ENCODE assay signal across 1 cellular context in genomic region chr7:139658919-139659675, GRCh38.
TF ChIP-seq lines count a peak whose summit lies in the region.

No MANE protein-coding gene starts in this region.

TF ChIP-seq in K562, 482 proteins besides CTCF, POLR2A, EP300 and RAD21:
- no peak for TF ChIP-seq ILF3 (IDR thresholded peaks at IDR 0.05; ENCODE audit: borderline replicate concordance)
- TF ChIP-seq PRPF4 (IDR thresholded peaks at IDR 0.05; ENCODE audit: insufficient read depth, low read depth, low read length, poor library complexity, severe bottlenecking), result no peak
- TF ChIP-seq ZFX (CRISPR knock-in tag; IDR thresholded peaks at IDR 0.05), result no peak
- TF ChIP-seq ZNF707 (CRISPR knock-in tag; conservative IDR thresholded peaks at IDR 0.05), result no peak
- TF ChIP-seq MAX (CRISPR knock-in tag; IDR thresholded peaks at IDR 0.05), result 0 out of 2 replicates have a peak, but pooled peaks have one; percentile 16
- 0 out of 2 replicates have a peak, but pooled peaks have one; percentile 23 for TF ChIP-seq ZNF263 (CRISPR knock-in tag; IDR thresholded peaks at IDR 0.05; ENCODE audit: borderline replicate concordance)
TF ChIP-seq in K562: peak in this region for 2.
